In genomic region chr2:1140389-1141003, GRCh38 we compare ENCODE assay signal across 9 cellular contexts.
DNase-seq lines count a peak whose midpoint lies in the region; ATAC-seq and TF ChIP-seq lines count a peak whose summit lies in the region.
"Had no signal": no experiment of that assay in that cellular context is flagged by ENCODE, and none has a peak within 500 bp of the region (broad histone marks: within the 10 kb centered on the region; RNA-seq: fewer than 3 reads in every experiment).

No MANE protein-coding gene starts in this region.

- POLR2A ChIA-PET in T-cell (lab: Charles Lee), result no interaction called here

- peaks cover 6% of the 10 kb centered on the region for H3K36me3 Mint-ChIP-seq in T-cell

- no peak for TF ChIP-seq EP300 in upper lobe of left lung (IDR thresholded peaks at IDR 0.05)

- peak overlapping the region; percentile 13 for H3K27ac ChIP-seq in lower lobe of right lung
- no peak overlapping the region for H3K27ac ChIP-seq in upper lobe of left lung

- peak; percentile 56 for ATAC-seq in HG02763 (IDR thresholded peaks at IDR 0.05; ENCODE audit: unreplicated experiment)
- ATAC-seq in T-cell (replicated peaks in 1 of 4), result peak; percentile 71 to 80 (median 74)
- ATAC-seq in lower lobe of right lung, result peak; percentile 66 to 83
- peak in 1 of 2 donors; percentile 61 for ATAC-seq in upper lobe of left lung (ENCODE audit: low FRiP score in 2 of 2)
- ATAC-seq in GM19397 (IDR thresholded peaks at IDR 0.05; ENCODE audit: unreplicated experiment), result no peak

- H3K36me3 ChIP-seq in lower lobe of right lung (no peaks in the 10 kb centered on the region), upper lobe of left lung (no peaks in the 10 kb centered on the region)

- H3K4me1 ChIP-seq in lower lobe of right lung, result no peaks in the 10 kb centered on the region
- peaks cover 0 to 3% (median 0%) of the 10 kb centered on the region in 4 donors for H3K4me1 ChIP-seq in upper lobe of left lung

- TF ChIP-seq POLR2A in upper lobe of left lung (IDR thresholded peaks at IDR 0.05), result no peak

- H3K4me3 ChIP-seq in lower lobe of right lung (no peak overlapping the region), upper lobe of left lung (no peak overlapping the region)
- H3K4me3 ChIP-seq: skin epidermis had no signal

- no peak overlapping the region for H3K27ac Mint-ChIP-seq in T-cell

- in situ Hi-C loops in T47D (cut with HindIII; ENCODE audit: low pct_unique_long_range_greater_than_20kb, low sequenced_read_pairs), result no loop called here

- intact Hi-C loops in lower lobe of right lung (cut with DNase I), result no loop called here

- TF ChIP-seq CTCF in lower lobe of right lung (IDR thresholded peaks at IDR 0.05) (peak; percentile 88), upper lobe of left lung (IDR thresholded peaks at IDR 0.05) (peak; percentile 43 to 77 (median 68))

- peaks cover 7 to 9% (median 8%) of the 10 kb centered on the region in 3 donors for H3K9me3 Mint-ChIP-seq in T-cell

- H3K4me3 Mint-ChIP-seq in T-cell, result no peak overlapping the region

- peaks cover 0 to 3% of the 10 kb centered on the region in 2 donors for H3K27me3 Mint-ChIP-seq in T-cell

- DNase-seq in GM03348 (ENCODE audit: low spot score) (peak; percentile 65), T-cell (peak in 27 of 34 experiments; percentile 8 to 59 (median 36)), T47D (ENCODE audit: low read depth in 1 of 2, low spot score in 1 of 2) (peak; percentile 30 to 43), lower lobe of right lung (no peak), upper lobe of left lung (peak in 1 of 2 donors; percentile 85), NCI-H2107 (lab: John Stamatoyannopoulos, UW) (no peak)

- CTCF ChIA-PET in T-cell (lab: Charles Lee), result interaction anchor here (0.6 to 1.9 kb wide), 3 partner anchors 9 to 99 kb away, joined by 3 to 6 read pairs (median 3); no protein-coding TSS in a partner anchor

- H3K27me3 ChIP-seq in lower lobe of right lung (ENCODE audit: low read depth) (no peaks in the 10 kb centered on the region), upper lobe of left lung (no peaks in the 10 kb centered on the region)

- peaks cover 12 to 22% (median 21%) of the 10 kb centered on the region in 3 donors for H3K4me1 Mint-ChIP-seq in T-cell

- 55% methylated on average over 11 to 17 of the region's 17 CpGs for WGBS in upper lobe of left lung, 2 donors

- H3K9me3 ChIP-seq in lower lobe of right lung (no peaks in the 10 kb centered on the region), upper lobe of left lung (no peaks in the 10 kb centered on the region)

Comparison
In these comparisons a context has a peak if more than half of its experiments do, and no peak if none do; other contexts are left out.
1. DNase-seq: peak in GM03348 (single experiment), T-cell (27 of 34) and T47D (2 of 2); none in lower lobe of right lung (single experiment) and NCI-H2107 (single experiment).